ENCODE assay signal across 8 cellular contexts in the genomic region with DNA sequence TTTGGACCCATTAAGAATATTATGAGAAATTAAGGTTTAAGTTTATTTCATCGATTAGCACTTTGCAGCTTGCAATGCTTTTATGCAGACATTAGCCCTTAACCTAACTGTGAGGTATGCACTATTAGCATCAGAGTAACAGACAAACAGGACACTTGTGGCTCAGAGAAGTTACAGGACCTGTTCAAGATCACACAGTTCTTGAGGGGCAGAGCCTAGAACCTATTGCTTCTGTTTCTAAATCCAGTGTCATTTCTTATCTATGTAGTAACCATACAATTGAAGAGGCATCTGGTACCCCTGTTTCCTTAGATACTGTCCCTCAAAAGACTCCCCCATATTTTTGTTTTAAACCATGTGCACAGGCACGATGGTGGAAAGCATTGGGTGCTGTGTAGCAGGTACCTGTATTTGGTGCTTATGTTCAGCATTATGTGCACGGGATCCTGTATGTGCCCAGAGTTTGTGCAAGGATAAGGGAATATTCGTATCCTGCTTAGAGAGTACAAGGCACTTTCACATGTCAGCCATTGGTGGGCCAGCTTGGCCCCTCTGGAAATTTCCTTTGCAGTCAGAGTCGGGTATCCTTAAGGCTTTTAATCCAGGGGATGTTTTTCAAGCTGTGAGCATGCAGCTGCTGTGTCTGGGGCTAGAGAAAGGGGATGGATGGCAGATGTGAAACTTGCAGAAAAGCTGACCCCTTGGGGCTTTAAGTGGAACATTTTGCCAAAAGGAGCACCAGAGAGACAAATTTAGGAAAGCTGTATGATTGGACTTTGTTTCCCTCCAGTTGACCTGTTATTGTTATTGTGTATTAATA. TPM values are rescaled to one million over a fixed set of nuclear protein-coding genes. Genes with fewer than 3 reads are reported as not detected.
DNase-seq lines count a peak whose midpoint lies in the region; ATAC-seq and TF ChIP-seq lines count a peak whose summit lies in the region.

No MANE protein-coding gene starts in this region.

- DNase-seq in GM12865 (ENCODE audit: low read depth) (no peak), SJCRH30 (peak; percentile 88 to 95), fibroblast of pulmonary artery (ENCODE audit: low read depth) (no peak), gastrocnemius medialis (no peak), middle frontal gyrus (ENCODE audit: extremely low spot score, low spot score) (no peak), nucleus accumbens (lab: John Stamatoyannopoulos, UW) (no peak), NCI-H345 (lab: John Stamatoyannopoulos, UW) (no peak)
- DNase-seq in stimulated activated CD4-positive, alpha-beta T cell treated with anti-CD3 and anti-CD28 coated beads, Interleukin-12 subunit alpha, Interleukin-12 subunit beta, amount 100 ng/mL, for 4 hours: no peak

- in situ Hi-C loops in gastrocnemius medialis (cut with MboI; ENCODE audit: low sequenced_read_pairs in 4 of 4): loop anchor here in 1 of 4 donors (25.0 kb wide), 1 partner anchor 229 kb away; no protein-coding TSS in a partner anchor

- H3K27ac ChIP-seq in SJCRH30: peak overlapping the region; percentile 85
- peak overlapping the region; percentile 61 to 77 (median 70) for H3K27ac ChIP-seq in gastrocnemius medialis

- H3K4me1 ChIP-seq in SJCRH30 (peaks cover 10% of the 10 kb centered on the region), gastrocnemius medialis (peaks cover 13 to 18% of the 10 kb centered on the region in 2 donors)

- TF ChIP-seq POLR2A in gastrocnemius medialis (IDR thresholded peaks at IDR 0.05): no peak

- peaks cover 40% of the 10 kb centered on the region for H3K36me3 ChIP-seq in SJCRH30
- no peaks in the 10 kb centered on the region for H3K36me3 ChIP-seq in gastrocnemius medialis

- intact Hi-C loops in gastrocnemius medialis (cut with DNase I; ENCODE audit: low total_unique reads): loop anchor here (10.0 kb wide), 1 partner anchor 171 kb away; no protein-coding TSS in a partner anchor

- H3K9me3 ChIP-seq in SJCRH30 (replicated peaks) (no peaks in the 10 kb centered on the region), gastrocnemius medialis (no peaks in the 10 kb centered on the region)

- TF ChIP-seq CTCF in GM12865 (IDR thresholded peaks at IDR 0.05; ENCODE audit: insufficient read depth, low read depth, low read length, missing control alignments) (no peak), fibroblast of pulmonary artery (IDR thresholded peaks at IDR 0.05; ENCODE audit: low read length, missing control alignments) (no peak), gastrocnemius medialis (IDR thresholded peaks at IDR 0.05 in 4 of 5, conservative IDR thresholded peaks at IDR 0.05 in 1 of 5) (no peak)

- H3K4me3 ChIP-seq in GM12865 (ENCODE audit: low read depth, low read length): peak overlapping the region; percentile 56
- H3K4me3 ChIP-seq in SJCRH30: peak overlapping the region; percentile 86
- peak overlapping the region; percentile 62 for H3K4me3 ChIP-seq in fibroblast of pulmonary artery (replicated peaks; ENCODE audit: low read depth, low read length)
- H3K4me3 ChIP-seq in gastrocnemius medialis: peak overlapping the region; percentile 58 to 82 (median 71)

- H3K27me3 ChIP-seq in SJCRH30 (no peaks in the 10 kb centered on the region), gastrocnemius medialis (peaks cover 15 to 43% (median 32%) of the 10 kb centered on the region in 3 donors)

- no peak for ATAC-seq in gastrocnemius medialis

RNA-seq across cellular contexts. Expression of a gene that starts 2.0 kb away (rescaled TPM):
- total RNA-seq in SJCRH30 (2014; rRNA removed; shearing (Covaris generic)): 140 and 158 TPM in 2 replicates
- 10 to 100 TPM in 2 of 4 donors, 1 to 10 TPM in 2; 5.4 to 37.6 (median 12.5) TPM for total RNA-seq in gastrocnemius medialis

Comparison
In these comparisons a context has a peak if more than half of its experiments do, and no peak if none do; other contexts are left out.
1. DNase-seq: peak in SJCRH30 (2 of 2); none in GM12865 (single experiment), fibroblast of pulmonary artery (single experiment), gastrocnemius medialis (0 of 2), stimulated activated CD4-positive, alpha-beta T cell treated with anti-CD3 and anti-CD28 coated beads, Interleukin-12 subunit alpha, Interleukin-12 subunit beta, amount 100 ng/mL, for 4 hours (single experiment), middle frontal gyrus (single experiment), nucleus accumbens (0 of 56) and NCI-H345 (single experiment).
2. Peak in every context shown above with its lines, with median percentiles within 50 percentile points of each other: H3K4me3 ChIP-seq.